1 cellular context compared by ENCODE assay signal in the genomic region with DNA sequence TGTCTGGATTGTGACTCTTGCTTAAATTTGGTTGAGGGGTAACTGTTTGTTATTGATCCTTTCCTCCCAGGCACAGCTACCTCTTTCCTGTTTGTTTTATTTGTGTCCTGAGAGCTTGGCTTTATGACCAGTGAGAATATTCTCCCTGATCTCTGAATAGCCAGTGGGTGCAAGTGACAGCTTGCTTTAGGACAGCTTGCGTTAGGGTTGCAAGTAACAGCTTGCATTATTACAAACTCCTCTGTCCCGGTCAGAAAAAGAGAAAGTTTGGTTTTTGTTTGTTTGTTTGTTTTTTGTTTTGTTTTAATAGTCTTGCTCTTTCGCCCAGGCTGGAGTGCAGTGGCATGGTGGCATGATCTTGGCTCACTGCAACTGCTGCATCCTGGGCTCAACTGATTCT.
TF ChIP-seq lines count a peak whose summit lies in the region.

No MANE protein-coding gene starts in this region.

TF ChIP-seq in K562, 482 proteins besides CTCF, POLR2A, EP300 and RAD21:
- no peak for TF ChIP-seq THRAP3 (IDR thresholded peaks at IDR 0.05; ENCODE audit: borderline replicate concordance)
- TF ChIP-seq, protein P1, sequence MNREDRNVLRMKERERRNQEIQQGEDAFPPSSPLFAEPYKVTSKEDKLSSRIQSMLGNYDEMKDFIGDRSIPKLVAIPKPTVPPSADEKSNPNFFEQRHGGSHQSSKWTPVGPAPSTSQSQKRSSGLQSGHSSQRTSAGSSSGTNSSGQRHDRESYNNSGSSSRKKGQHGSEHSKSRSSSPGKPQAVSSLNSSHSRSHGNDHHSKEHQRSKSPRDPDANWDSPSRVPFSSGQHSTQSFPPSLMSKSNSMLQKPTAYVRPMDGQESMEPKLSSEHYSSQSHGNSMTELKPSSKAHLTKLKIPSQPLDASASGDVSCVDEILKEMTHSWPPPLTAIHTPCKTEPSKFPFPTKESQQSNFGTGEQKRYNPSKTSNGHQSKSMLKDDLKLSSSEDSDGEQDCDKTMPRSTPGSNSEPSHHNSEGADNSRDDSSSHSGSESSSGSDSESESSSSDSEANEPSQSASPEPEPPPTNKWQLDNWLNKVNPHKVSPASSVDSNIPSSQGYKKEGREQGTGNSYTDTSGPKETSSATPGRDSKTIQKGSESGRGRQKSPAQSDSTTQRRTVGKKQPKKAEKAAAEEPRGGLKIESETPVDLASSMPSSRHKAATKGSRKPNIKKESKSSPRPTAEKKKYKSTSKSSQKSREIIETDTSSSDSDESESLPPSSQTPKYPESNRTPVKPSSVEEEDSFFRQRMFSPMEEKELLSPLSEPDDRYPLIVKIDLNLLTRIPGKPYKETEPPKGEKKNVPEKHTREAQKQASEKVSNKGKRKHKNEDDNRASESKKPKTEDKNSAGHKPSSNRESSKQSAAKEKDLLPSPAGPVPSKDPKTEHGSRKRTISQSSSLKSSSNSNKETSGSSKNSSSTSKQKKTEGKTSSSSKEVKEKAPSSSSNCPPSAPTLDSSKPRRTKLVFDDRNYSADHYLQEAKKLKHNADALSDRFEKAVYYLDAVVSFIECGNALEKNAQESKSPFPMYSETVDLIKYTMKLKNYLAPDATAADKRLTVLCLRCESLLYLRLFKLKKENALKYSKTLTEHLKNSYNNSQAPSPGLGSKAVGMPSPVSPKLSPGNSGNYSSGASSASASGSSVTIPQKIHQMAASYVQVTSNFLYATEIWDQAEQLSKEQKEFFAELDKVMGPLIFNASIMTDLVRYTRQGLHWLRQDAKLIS (CRISPR knock-in tag; IDR thresholded peaks at IDR 0.05) = no peak
- TF ChIP-seq NR2C1 (IDR thresholded peaks at IDR 0.05) = no peak
- no peak for TF ChIP-seq NR2C1 (tag; IDR thresholded peaks at IDR 0.05)
- no peak for TF ChIP-seq MAFK (IDR thresholded peaks at IDR 0.05; ENCODE audit: low read length)
- TF ChIP-seq SRF (CRISPR knock-in tag; IDR thresholded peaks at IDR 0.05) = no peak
- TF ChIP-seq ZNF324 (CRISPR knock-in tag; IDR thresholded peaks at IDR 0.05) = no peak
- TF ChIP-seq, protein P2, sequence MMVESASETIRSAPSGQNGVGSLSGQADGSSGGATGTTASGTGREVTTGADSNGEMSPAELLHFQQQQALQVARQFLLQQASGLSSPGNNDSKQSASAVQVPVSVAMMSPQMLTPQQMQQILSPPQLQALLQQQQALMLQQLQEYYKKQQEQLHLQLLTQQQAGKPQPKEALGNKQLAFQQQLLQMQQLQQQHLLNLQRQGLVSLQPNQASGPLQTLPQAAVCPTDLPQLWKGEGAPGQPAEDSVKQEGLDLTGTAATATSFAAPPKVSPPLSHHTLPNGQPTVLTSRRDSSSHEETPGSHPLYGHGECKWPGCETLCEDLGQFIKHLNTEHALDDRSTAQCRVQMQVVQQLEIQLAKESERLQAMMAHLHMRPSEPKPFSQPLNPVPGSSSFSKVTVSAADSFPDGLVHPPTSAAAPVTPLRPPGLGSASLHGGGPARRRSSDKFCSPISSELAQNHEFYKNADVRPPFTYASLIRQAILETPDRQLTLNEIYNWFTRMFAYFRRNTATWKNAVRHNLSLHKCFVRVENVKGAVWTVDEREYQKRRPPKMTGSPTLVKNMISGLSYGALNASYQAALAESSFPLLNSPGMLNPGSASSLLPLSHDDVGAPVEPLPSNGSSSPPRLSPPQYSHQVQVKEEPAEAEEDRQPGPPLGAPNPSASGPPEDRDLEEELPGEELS (CRISPR knock-in tag; IDR thresholded peaks at IDR 0.05; ENCODE audit: borderline replicate concordance) = 0 out of 2 replicates have a peak, but pooled peaks have one; percentile 31
- TF ChIP-seq, protein P3, sequence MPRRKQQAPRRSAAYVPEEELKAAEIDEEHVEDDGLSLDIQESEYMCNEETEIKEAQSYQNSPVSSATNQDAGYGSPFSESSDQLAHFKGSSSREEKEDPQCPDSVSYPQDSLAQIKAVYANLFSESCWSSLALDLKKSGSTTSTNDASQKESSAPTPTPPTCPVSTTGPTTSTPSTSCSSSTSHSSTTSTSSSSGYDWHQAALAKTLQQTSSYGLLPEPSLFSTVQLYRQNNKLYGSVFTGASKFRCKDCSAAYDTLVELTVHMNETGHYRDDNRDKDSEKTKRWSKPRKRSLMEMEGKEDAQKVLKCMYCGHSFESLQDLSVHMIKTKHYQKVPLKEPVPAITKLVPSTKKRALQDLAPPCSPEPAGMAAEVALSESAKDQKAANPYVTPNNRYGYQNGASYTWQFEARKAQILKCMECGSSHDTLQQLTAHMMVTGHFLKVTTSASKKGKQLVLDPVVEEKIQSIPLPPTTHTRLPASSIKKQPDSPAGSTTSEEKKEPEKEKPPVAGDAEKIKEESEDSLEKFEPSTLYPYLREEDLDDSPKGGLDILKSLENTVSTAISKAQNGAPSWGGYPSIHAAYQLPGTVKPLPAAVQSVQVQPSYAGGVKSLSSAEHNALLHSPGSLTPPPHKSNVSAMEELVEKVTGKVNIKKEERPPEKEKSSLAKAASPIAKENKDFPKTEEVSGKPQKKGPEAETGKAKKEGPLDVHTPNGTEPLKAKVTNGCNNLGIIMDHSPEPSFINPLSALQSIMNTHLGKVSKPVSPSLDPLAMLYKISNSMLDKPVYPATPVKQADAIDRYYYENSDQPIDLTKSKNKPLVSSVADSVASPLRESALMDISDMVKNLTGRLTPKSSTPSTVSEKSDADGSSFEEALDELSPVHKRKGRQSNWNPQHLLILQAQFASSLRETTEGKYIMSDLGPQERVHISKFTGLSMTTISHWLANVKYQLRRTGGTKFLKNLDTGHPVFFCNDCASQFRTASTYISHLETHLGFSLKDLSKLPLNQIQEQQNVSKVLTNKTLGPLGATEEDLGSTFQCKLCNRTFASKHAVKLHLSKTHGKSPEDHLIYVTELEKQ (CRISPR knock-in tag; IDR thresholded peaks at IDR 0.05) = no peak
- TF ChIP-seq PTTG1 (tag; IDR thresholded peaks at IDR 0.05; ENCODE audit: low read depth) = no peak
- TF ChIP-seq, protein P4, sequence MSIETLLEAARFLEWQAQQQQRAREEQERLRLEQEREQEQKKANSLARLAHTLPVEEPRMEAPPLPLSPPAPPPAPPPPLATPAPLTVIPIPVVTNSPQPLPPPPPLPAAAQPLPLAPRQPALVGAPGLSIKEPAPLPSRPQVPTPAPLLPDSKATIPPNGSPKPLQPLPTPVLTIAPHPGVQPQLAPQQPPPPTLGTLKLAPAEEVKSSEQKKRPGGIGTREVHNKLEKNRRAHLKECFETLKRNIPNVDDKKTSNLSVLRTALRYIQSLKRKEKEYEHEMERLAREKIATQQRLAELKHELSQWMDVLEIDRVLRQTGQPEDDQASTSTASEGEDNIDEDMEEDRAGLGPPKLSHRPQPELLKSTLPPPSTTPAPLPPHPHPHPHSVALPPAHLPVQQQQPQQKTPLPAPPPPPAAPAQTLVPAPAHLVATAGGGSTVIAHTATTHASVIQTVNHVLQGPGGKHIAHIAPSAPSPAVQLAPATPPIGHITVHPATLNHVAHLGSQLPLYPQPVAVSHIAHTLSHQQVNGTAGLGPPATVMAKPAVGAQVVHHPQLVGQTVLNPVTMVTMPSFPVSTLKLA (conservative IDR thresholded peaks at IDR 0.05) = no peak
- no peak for TF ChIP-seq ETV6 (IDR thresholded peaks at IDR 0.05; ENCODE audit: borderline replicate concordance in 1 of 2, low read depth in 2 of 2, low read length in 1 of 2)
- TF ChIP-seq ETV6 (CRISPR knock-in tag; IDR thresholded peaks at IDR 0.05; ENCODE audit: borderline replicate concordance) = peak; percentile 67; the same call in 1 of the 2 replicates
- TF ChIP-seq, protein P5, sequence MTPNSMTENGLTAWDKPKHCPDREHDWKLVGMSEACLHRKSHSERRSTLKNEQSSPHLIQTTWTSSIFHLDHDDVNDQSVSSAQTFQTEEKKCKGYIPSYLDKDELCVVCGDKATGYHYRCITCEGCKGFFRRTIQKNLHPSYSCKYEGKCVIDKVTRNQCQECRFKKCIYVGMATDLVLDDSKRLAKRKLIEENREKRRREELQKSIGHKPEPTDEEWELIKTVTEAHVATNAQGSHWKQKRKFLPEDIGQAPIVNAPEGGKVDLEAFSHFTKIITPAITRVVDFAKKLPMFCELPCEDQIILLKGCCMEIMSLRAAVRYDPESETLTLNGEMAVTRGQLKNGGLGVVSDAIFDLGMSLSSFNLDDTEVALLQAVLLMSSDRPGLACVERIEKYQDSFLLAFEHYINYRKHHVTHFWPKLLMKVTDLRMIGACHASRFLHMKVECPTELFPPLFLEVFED (CRISPR knock-in tag; conservative IDR thresholded peaks at IDR 0.05) = no peak
- no peak for TF ChIP-seq SREBF1 (IDR thresholded peaks at IDR 0.05; ENCODE audit: borderline replicate concordance, low read depth, low read length)
- TF ChIP-seq CEBPG (CRISPR knock-in tag; IDR thresholded peaks at IDR 0.05) = no peak
- TF ChIP-seq CEBPG (tag; conservative IDR thresholded peaks at IDR 0.05 in 1 of 2, IDR thresholded peaks at IDR 0.05 in 1 of 2) = no peak
- no peak for TF ChIP-seq JUN (IDR thresholded peaks at IDR 0.05; ENCODE audit: borderline replicate concordance, low read depth, low read length)
- no peak for TF ChIP-seq JUN (CRISPR knock-in tag; IDR thresholded peaks at IDR 0.05; ENCODE audit: borderline replicate concordance)
- no peak for TF ChIP-seq TEAD1 (CRISPR knock-in tag; IDR thresholded peaks at IDR 0.05)
